Comparison of ENCODE assay signal across 8 cellular contexts in genomic region chr9:123268240-123268949, GRCh38.
DNase-seq lines count a peak whose midpoint lies in the region; ATAC-seq and TF ChIP-seq lines count a peak whose summit lies in the region.

Gene STRBP (minus strand): TSS chr9:123268586. CDS start chr9:123184134, 84,452 bp downstream.

- TF ChIP-seq CTCF in AG09319 (IDR thresholded peaks at IDR 0.05; ENCODE audit: low read depth, low read length) = no peak

- DNase-seq in AG09319 (ENCODE audit: extremely low read depth, low read depth) (peak; percentile 31), NCI-H345 (lab: John Stamatoyannopoulos, UW) (peak; percentile 95), cerebellar nuclear complex (lab: John Stamatoyannopoulos, UW) (peak; percentile 36 to 80), kidney glomerular epithelial cell (lab: John Stamatoyannopoulos, UW) (peak; percentile 79)
- DNase-seq in stimulated activated CD4-positive, alpha-beta T cell treated with anti-CD3 and anti-CD28 coated beads, Interleukin-15, amount 100 ng/mL, for 48 hours (ENCODE audit: low read depth in 2 of 2) = peak; percentile 77 to 91

- ATAC-seq in GM19035 (IDR thresholded peaks at IDR 0.05; ENCODE audit: unreplicated experiment) (peak; percentile 85), HG03342 (IDR thresholded peaks at IDR 0.05; ENCODE audit: unreplicated experiment) (peak; percentile 87)
- ATAC-seq in activated CD4-positive, CD25-positive, alpha-beta regulatory T cell treated with anti-CD3 and anti-CD28 coated beads, Interleukin-2, amount 50 U/mL, for 24 hours = peak; percentile 89 to 90

Comparison
In these comparisons a context has a peak if more than half of its experiments do, and no peak if none do; other contexts are left out.
1. Peak in every context shown above with its lines: DNase-seq and ATAC-seq.
2. DNase-seq: peak in every context shown above with its lines; median percentile 95 in NCI-H345; 84 in stimulated activated CD4-positive, alpha-beta T cell treated with anti-CD3 and anti-CD28 coated beads, Interleukin-15, amount 100 ng/mL, for 48 hours; 79 in kidney glomerular epithelial cell; 58 in cerebellar nuclear complex; 31 in AG09319.